ENCODE assay signal across 12 cellular contexts in the genomic region with DNA sequence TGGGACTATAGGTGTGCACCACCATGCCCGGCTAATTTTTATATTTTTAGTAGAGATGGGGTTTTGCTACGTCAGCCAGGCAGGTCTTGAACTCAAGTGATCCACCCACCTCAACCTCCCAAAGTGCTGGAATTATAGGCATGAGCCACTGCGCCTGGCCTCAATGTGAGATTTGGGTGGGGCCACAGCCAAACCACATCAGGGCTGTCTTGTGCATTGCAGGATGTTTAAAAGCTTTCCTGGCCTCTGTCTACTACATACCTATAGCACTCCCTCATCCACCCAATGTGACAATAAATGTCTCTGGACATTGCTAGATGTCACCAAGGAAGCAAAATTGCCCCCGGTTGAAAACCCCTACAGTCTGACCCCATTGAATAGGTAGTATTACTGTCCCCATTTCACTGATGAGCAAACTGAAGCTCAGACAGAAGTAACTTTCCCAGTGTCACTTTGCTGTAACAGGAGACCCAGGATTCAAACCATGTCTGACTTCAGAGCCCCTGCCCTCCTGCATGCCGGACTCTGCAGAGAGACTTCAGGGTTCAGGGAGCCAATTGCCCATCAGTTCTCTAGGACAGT. TPM values are rescaled to one million over a fixed set of nuclear protein-coding genes. Genes with fewer than 3 reads are reported as not detected.
A peak's percentile ranks its signal among the peaks of the same experiment; 100 is the strongest.
DNase-seq lines count a peak whose midpoint lies in the region; ATAC-seq and TF ChIP-seq lines count a peak whose summit lies in the region.
"Had no signal": no experiment of that assay in that cellular context is flagged by ENCODE, and none has a peak within 500 bp of the region (broad histone marks: within the 10 kb centered on the region; RNA-seq: fewer than 3 reads in every experiment).

No MANE protein-coding gene starts in this region.

- no peaks in the 10 kb centered on the region for H3K36me3 ChIP-seq in CD4-positive, alpha-beta memory T cell (ENCODE audit: insufficient read depth, low read length)
- H3K36me3 ChIP-seq: neutrophil had no signal

- H3K27me3 ChIP-seq in CD4-positive, alpha-beta memory T cell (ENCODE audit: insufficient read depth, low read length) = no peaks in the 10 kb centered on the region

- no peaks in the 10 kb centered on the region for H3K9me3 ChIP-seq in CD4-positive, alpha-beta memory T cell (ENCODE audit: control insufficient read depth in 1 of 2, low read length in 2 of 2)
- H3K9me3 ChIP-seq: neutrophil had no signal

- peak overlapping the region in 7 of 8 donors; percentile 13 to 84 (median 60) for H3K4me3 Mint-ChIP-seq in CD4-positive, alpha-beta memory T cell
- peak overlapping the region; percentile 35 for H3K4me3 Mint-ChIP-seq in natural killer cell

- peak overlapping the region; percentile 72 to 93 (median 80) for H3K27ac Mint-ChIP-seq in CD4-positive, alpha-beta memory T cell
- H3K27ac Mint-ChIP-seq in natural killer cell = peak overlapping the region; percentile 45 to 59

- CTCF ChIA-PET in CD4-positive, alpha-beta memory T cell (lab: Charles Lee; ENCODE audit: partially characterized antibody) = interaction anchor here (0.8 to 1.7 kb wide), 4 partner anchors 12 to 85 kb away, joined by 3 to 6 read pairs (median 3); no protein-coding TSS in a partner anchor

- no peak overlapping the region for H3K27ac ChIP-seq in CD4-positive, alpha-beta memory T cell (ENCODE audit: low read depth, low read length)
- H3K27ac ChIP-seq: neutrophil had no signal

- no peak for TF ChIP-seq CTCF in cardiac fibroblast (IDR thresholded peaks at IDR 0.05; ENCODE audit: low read depth, low read length)
- TF ChIP-seq CTCF in natural killer cell (IDR thresholded peaks at IDR 0.05) = no peak

- DNase-seq in CD4-positive, alpha-beta memory T cell = peak in 1 of 5 donors; percentile 19
- DNase-seq in NCI-H226 (peak; percentile 57), cardiac fibroblast (ENCODE audit: low read depth in 2 of 2) (peak; percentile 32 to 63), natural killer cell (no peak), Ammon's horn (ENCODE audit: low spot score) (no peak), posterior vena cava (ENCODE audit: low spot score) (no peak)
- DNase-seq: activated gamma-delta T cell, foreskin melanocyte, NCI-H1092 treated with DMSO at 0.1 percent for 48 hours had no signal

- no peaks in the 10 kb centered on the region for H3K9me3 Mint-ChIP-seq in CD4-positive, alpha-beta memory T cell
- no peaks in the 10 kb centered on the region for H3K9me3 Mint-ChIP-seq in natural killer cell

- intact Hi-C loops in CD4-positive, alpha-beta memory T cell (cut with micrococcal nuclease) = no loop called here
- intact Hi-C loops in natural killer cell (cut with micrococcal nuclease) = no loop called here
- intact Hi-C loops in posterior vena cava (cut with DNase I) = loop anchor here (5.0 to 10.0 kb wide), 2 partner anchors 54 to 868 kb away; no protein-coding TSS in a partner anchor

- POLR2A ChIA-PET in CD4-positive, alpha-beta memory T cell (lab: Charles Lee; ENCODE audit: partially characterized antibody) = interaction anchor here (0.7 to 11.7 kb wide), 11 partner anchors 8 to 172 kb away, joined by 3 to 130 read pairs (median 4); partner anchors contain the start of gene HEXIM1

- peaks cover 38 to 61% (median 50%) of the 10 kb centered on the region in 4 donors for H3K4me1 Mint-ChIP-seq in CD4-positive, alpha-beta memory T cell
- peaks cover 49 to 50% of the 10 kb centered on the region in 2 donors for H3K4me1 Mint-ChIP-seq in natural killer cell

- H3K27me3 Mint-ChIP-seq in CD4-positive, alpha-beta memory T cell = no peaks in the 10 kb centered on the region
- H3K27me3 Mint-ChIP-seq in natural killer cell (ENCODE audit: low read depth in 2 of 2) = no peaks in the 10 kb centered on the region

- H3K4me1 ChIP-seq in CD4-positive, alpha-beta memory T cell (ENCODE audit: insufficient read depth, low read length) = peaks cover 52% of the 10 kb centered on the region

- peaks cover 0 to 12% of the 10 kb centered on the region in 2 donors for H3K36me3 Mint-ChIP-seq in CD4-positive, alpha-beta memory T cell
- H3K36me3 Mint-ChIP-seq in natural killer cell = no peaks in the 10 kb centered on the region

- ATAC-seq in natural killer cell (no peak), HG02970 (IDR thresholded peaks at IDR 0.05; ENCODE audit: low FRiP score, unreplicated experiment) (no peak), HG03039 (IDR thresholded peaks at IDR 0.05; ENCODE audit: unreplicated experiment) (no peak)

- H3K4me3 ChIP-seq in CD4-positive, alpha-beta memory T cell (ENCODE audit: low read length in 2 of 2) = peak overlapping the region in 1 of 2 donors; percentile 32
- no peak overlapping the region for H3K4me3 ChIP-seq in cardiac fibroblast (replicated peaks in 1 of 2; ENCODE audit: low read depth in 2 of 2, low read length in 2 of 2)

RNA-seq across cellular contexts. Expression of gene MAP3K14, which starts 3.6 kb away (rescaled TPM):
- total RNA-seq in CD4-positive, alpha-beta memory T cell = 10 to 100 TPM; 48.7 to 49.3 TPM
- 10 to 100 TPM in 1 of 2 donors, 1 to 10 TPM in 1; 2.3 to 14.5 TPM for polyA plus RNA-seq in CD4-positive, alpha-beta memory T cell
- 10 to 100 TPM; 28.0 to 31.9 (median 31.6) TPM for total RNA-seq in natural killer cell
- 1 to 10 TPM; 9.1 to 9.7 TPM for total RNA-seq in posterior vena cava

RNA-seq across cellular contexts. Expression of gene SPATA32, which starts 58.5 kb away (rescaled TPM):
- under 1 TPM; 0.22 to 0.41 TPM for total RNA-seq in CD4-positive, alpha-beta memory T cell
- polyA plus RNA-seq in CD4-positive, alpha-beta memory T cell = under 1 TPM; 0.25 to 0.49 TPM
- total RNA-seq in natural killer cell = under 1 TPM in 1 of 3 donors, not detected in 2; 0.43 TPM
- total RNA-seq in posterior vena cava = not detected

Comparison
In these comparisons a context has a peak if more than half of its experiments do, and no peak if none do; other contexts are left out.
1. DNase-seq: peak in NCI-H226 (single experiment) and cardiac fibroblast (2 of 2); none in natural killer cell (single experiment), Ammon's horn (single experiment) and posterior vena cava (single experiment).
2. intact Hi-C loops: an anchor here in posterior vena cava (5.0 to 10.0 kb wide); none called in CD4-positive, alpha-beta memory T cell and natural killer cell.